ENCODE assay signal across 3 cellular contexts in the genomic region with DNA sequence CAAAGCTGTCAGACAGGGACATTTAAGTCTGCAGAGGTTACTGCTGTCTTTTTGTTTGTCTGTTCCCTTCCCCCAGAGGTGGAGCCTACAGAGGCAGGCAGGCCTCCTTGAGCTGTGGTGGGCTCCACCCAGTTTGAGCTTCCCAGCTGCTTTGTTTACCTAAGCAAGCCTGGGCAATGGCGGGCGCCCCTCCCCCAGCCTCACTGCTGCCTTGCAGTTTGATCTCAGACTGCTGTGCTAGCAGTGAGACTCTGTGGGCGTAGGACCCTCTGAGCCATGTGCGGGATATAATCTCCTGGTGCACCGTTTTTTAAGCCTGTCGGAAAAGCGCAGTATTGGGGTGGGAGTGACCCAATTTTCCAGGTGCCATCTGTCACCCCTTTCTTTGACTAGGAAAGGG. TPM values are rescaled to one million over a fixed set of nuclear protein-coding genes. Genes with fewer than 3 reads are reported as not detected.
"Had no signal": no experiment of that assay in that cellular context is flagged by ENCODE, and none has a peak within 500 bp of the region (broad histone marks: within the 10 kb centered on the region; RNA-seq: fewer than 3 reads in every experiment).

No MANE protein-coding gene starts in this region.

RNA-seq across cellular contexts. Expression of a gene that starts 45.8 kb away (rescaled TPM):
- total RNA-seq: RPMI7951, SK-MEL-5 had no signal
- polyA plus RNA-seq: SK-N-SH had no signal
